ENCODE assay signal across 9 cellular contexts in genomic region chr6:35719407-35719829, GRCh38. TPM values are rescaled to one million over a fixed set of nuclear protein-coding genes. Genes with fewer than 3 reads are reported as not detected.
DNase-seq lines count a peak whose midpoint lies in the region; ATAC-seq, FAIRE-seq and TF ChIP-seq lines count a peak whose summit lies in the region.
"Had no signal": no experiment of that assay in that cellular context is flagged by ENCODE, and none has a peak within 500 bp of the region (broad histone marks: within the 10 kb centered on the region; RNA-seq: fewer than 3 reads in every experiment).

No MANE protein-coding gene starts in this region.

- no peaks in the 10 kb centered on the region for H3K27me3 Mint-ChIP-seq in activated naive CD4-positive, alpha-beta T cell treated with anti-CD3 and anti-CD28 coated beads, Interleukin-2, amount 50 U/mL, for 24 hours

- H3K4me1 Mint-ChIP-seq in activated naive CD4-positive, alpha-beta T cell treated with anti-CD3 and anti-CD28 coated beads, Interleukin-2, amount 50 U/mL, for 24 hours: peaks cover 78% of the 10 kb centered on the region

- no peaks in the 10 kb centered on the region for H3K9me3 Mint-ChIP-seq in activated naive CD4-positive, alpha-beta T cell treated with anti-CD3 and anti-CD28 coated beads, Interleukin-2, amount 50 U/mL, for 24 hours

- TF ChIP-seq POLR2A in uterus (IDR thresholded peaks at IDR 0.05): no peak

- ATAC-seq in left lung (peak; percentile 10), HG03196 (IDR thresholded peaks at IDR 0.05; ENCODE audit: unreplicated experiment) (no peak)

- H3K4me3 ChIP-seq in left lung: peak overlapping the region in 1 of 2 donors; percentile 30
- H3K4me3 ChIP-seq in uterus: no peak overlapping the region

- intact Hi-C loops in left lung (cut with DNase I) (no loop called here), uterus (cut with DNase I; ENCODE audit: low total_unique reads) (no loop called here)

- no peaks in the 10 kb centered on the region for H3K36me3 ChIP-seq in left lung
- no peaks in the 10 kb centered on the region for H3K36me3 ChIP-seq in uterus

- no peak for FAIRE-seq in GM19239 (lab: Jason Lieb, UNC)
- FAIRE-seq: G401.6 had no signal

- H3K9me3 ChIP-seq in left lung (no peaks in the 10 kb centered on the region), uterus (no peaks in the 10 kb centered on the region)

- peak overlapping the region; percentile 87 for H3K27ac Mint-ChIP-seq in activated naive CD4-positive, alpha-beta T cell treated with anti-CD3 and anti-CD28 coated beads, Interleukin-2, amount 50 U/mL, for 24 hours

- peak overlapping the region; percentile 83 to 93 for H3K27ac ChIP-seq in left lung
- H3K27ac ChIP-seq in uterus: peak overlapping the region; percentile 70 to 71

- H3K36me3 Mint-ChIP-seq in activated naive CD4-positive, alpha-beta T cell treated with anti-CD3 and anti-CD28 coated beads, Interleukin-2, amount 50 U/mL, for 24 hours: no peaks in the 10 kb centered on the region

- DNase-seq in activated naive CD4-positive, alpha-beta T cell treated with anti-CD3 and anti-CD28 coated beads, Interleukin-2, amount 50 U/mL, for 16 hours: no peak
- DNase-seq in SK-N-DZ (ENCODE audit: low spot score) (peak; percentile 38), left lung (no peak), uterus (peak in 1 of 2 donors; percentile 27), hippocampal formation (lab: John Stamatoyannopoulos, UW) (no peak), GM19239 (ENCODE audit: insufficient read length, low spot score) (no peak)

- H3K27me3 ChIP-seq in left lung (no peaks in the 10 kb centered on the region), uterus (no peaks in the 10 kb centered on the region)

- H3K4me1 ChIP-seq in left lung: peaks cover 25 to 69% of the 10 kb centered on the region in 2 donors
- peaks cover 0 to 4% of the 10 kb centered on the region in 2 donors for H3K4me1 ChIP-seq in uterus

- peak overlapping the region; percentile 66 for H3K4me3 Mint-ChIP-seq in activated naive CD4-positive, alpha-beta T cell treated with anti-CD3 and anti-CD28 coated beads, Interleukin-2, amount 50 U/mL, for 24 hours

- TF ChIP-seq CTCF in left lung (IDR thresholded peaks at IDR 0.05) (no peak), uterus (IDR thresholded peaks at IDR 0.05) (no peak)

RNA-seq across cellular contexts. Expression of gene ARMC12, which starts 17.4 kb away (rescaled TPM):
- polyA plus RNA-seq in SK-N-DZ (2014; cell fraction: cytosol; rRNA removed): 0.56 and 0.57 TPM in 2 replicates
- polyA plus RNA-seq in SK-N-DZ (2014; cell fraction: nucleus; rRNA removed): 3.1 and 5.5 TPM in 2 replicates
- total RNA-seq in left lung (under 1 TPM; 0.45 to 0.90 TPM), uterus (1 to 10 TPM in 2 of 4 donors, not detected in 2; 1.6 TPM)

RNA-seq across cellular contexts. Expression of gene FKBP5, which starts 30.7 kb away (rescaled TPM):
- 12.7 and 14.1 TPM in 2 replicates for polyA plus RNA-seq in SK-N-DZ (2014; cell fraction: cytosol; rRNA removed)
- polyA plus RNA-seq in SK-N-DZ (2014; cell fraction: nucleus; rRNA removed): 7.2 and 17.9 TPM in 2 replicates
- total RNA-seq in left lung (100 to 1,000 TPM; 114 to 139 TPM), uterus (100 to 1,000 TPM in 2 of 4 donors, 10 to 100 TPM in 2; 35.1 to 197 (median 84.5) TPM)

RNA-seq across cellular contexts. Expression of gene CLPSL2, which starts 57.0 kb away (rescaled TPM):
- polyA plus RNA-seq in SK-N-DZ (2014; cell fraction: cytosol; rRNA removed): not detected in 2 replicates
- polyA plus RNA-seq in SK-N-DZ (2014; cell fraction: nucleus; rRNA removed): not detected in 2 replicates
- total RNA-seq in left lung (not detected), uterus (not detected)
